ENCODE assay signal across 8 cellular contexts in genomic region chr9:136787690-136788400, GRCh38. TPM values are rescaled to one million over a fixed set of nuclear protein-coding genes. Genes with fewer than 3 reads are reported as not detected.
DNase-seq lines count a peak whose midpoint lies in the region; FAIRE-seq and TF ChIP-seq lines count a peak whose summit lies in the region.

No MANE protein-coding gene starts in this region.

- H3K27ac ChIP-seq in mesendoderm (ENCODE audit: low read depth, low read length): no peak overlapping the region

- H2BK15ac ChIP-seq in mesendoderm (replicated peaks; ENCODE audit: low read depth): no peak overlapping the region

- no peak overlapping the region for H3K23ac ChIP-seq in mesendoderm (ENCODE audit: low read length)

- no CpG with 5 or more reads among the region's 21 CpGs for WGBS in mesendoderm (ENCODE audit: extremely low coverage, insufficient coverage, low lambda C conversion rate)

- no peak overlapping the region for H2AK5ac ChIP-seq in mesendoderm (ENCODE audit: low read length)

- no peak overlapping the region for H4K5ac ChIP-seq in mesendoderm (ENCODE audit: low read length)

- H3K4me2 ChIP-seq in mesendoderm (ENCODE audit: low read length): no peak overlapping the region

- no peak overlapping the region for H3K4ac ChIP-seq in mesendoderm (ENCODE audit: low read depth, low read length)

- H2BK5ac ChIP-seq in mesendoderm (ENCODE audit: low read length): no peak overlapping the region

- no peaks in the 10 kb centered on the region for H3K36me3 ChIP-seq in mesendoderm (ENCODE audit: control insufficient read depth, insufficient read depth, low read length)

- H3K79me1 ChIP-seq in mesendoderm (ENCODE audit: low read length): peaks cover 2% of the 10 kb centered on the region

- TF ChIP-seq POLR2A in GM12892 (IDR thresholded peaks at IDR 0.05; ENCODE audit: low read depth, low read length): no peak

- no peak overlapping the region for H3K56ac ChIP-seq in mesendoderm (ENCODE audit: low read length)

- H3K4me3 ChIP-seq in mesendoderm (ENCODE audit: low read length): no peak overlapping the region

- peak; percentile 92 for FAIRE-seq in GM12892 (lab: Jason Lieb, UNC)

- no peak overlapping the region for H3K9ac ChIP-seq in mesendoderm (ENCODE audit: low read length)

- no peak overlapping the region for H4K8ac ChIP-seq in mesendoderm (ENCODE audit: low read depth, low read length)

- H3K79me2 ChIP-seq in mesendoderm (ENCODE audit: control insufficient read depth, insufficient read depth, low read length): no peaks in the 10 kb centered on the region

- no peaks in the 10 kb centered on the region for H3K27me3 ChIP-seq in mesendoderm (ENCODE audit: insufficient read depth, low read length, poor library complexity)

- DNase-seq in A172 (ENCODE audit: low spot score): peak; percentile 69
- DNase-seq in GM12892 (ENCODE audit: insufficient read length): no peak
- peak; percentile 66 for DNase-seq in NCI-H345 treated with DMSO at 0.1 percent for 48 hours (lab: John Stamatoyannopoulos, UW; ENCODE audit: unreplicated experiment)
- DNase-seq in activated CD4-positive, alpha-beta T cell treated with anti-CD3 and anti-CD28 coated beads for 48 hours: peak; percentile 80
- DNase-seq in dedifferentiated amniotic fluid mesenchymal stem cell (ENCODE audit: extremely low spot score): peak; percentile 40
- peak; percentile 81 for DNase-seq in mesendoderm
- peak; percentile 35 to 51 for DNase-seq in stimulated activated CD8-positive, alpha-beta memory T cell treated with anti-CD3 and anti-CD28 coated beads, Interleukin-4, amount 100 ng/mL, for 4 hours (ENCODE audit: low read depth in 2 of 2, low spot score in 1 of 2)
- no peak for DNase-seq in NCI-H1048 (lab: John Stamatoyannopoulos, UW)

- H3K4me1 ChIP-seq in mesendoderm (ENCODE audit: control insufficient read depth, low read depth, low read length): no peaks in the 10 kb centered on the region

- no peak overlapping the region for H3K18ac ChIP-seq in mesendoderm (ENCODE audit: low read length)

- no peak overlapping the region for H2BK120ac ChIP-seq in mesendoderm (ENCODE audit: low read depth, low read length)

RNA-seq across cellular contexts. Expression of gene TMEM141, which starts 3.3 kb away (rescaled TPM):
- 74.4 and 101 TPM in 2 replicates for total RNA-seq in A172 (2014; rRNA removed; shearing (Covaris generic))
- polyA plus RNA-seq in GM12892 (2012; ENCODE audit: missing spikeins): 34.6 TPM
- polyA plus RNA-seq in mesendoderm (2013, experiment 1 of 2): 29.9 TPM
- polyA plus RNA-seq in mesendoderm (2013, experiment 2 of 2): 29.3 TPM

RNA-seq across cellular contexts. Expression of gene CCDC183, which starts 8.3 kb away (rescaled TPM):
- 0.45 and 0.55 TPM in 2 replicates for total RNA-seq in A172 (2014; rRNA removed; shearing (Covaris generic))
- not detected for polyA plus RNA-seq in GM12892 (2012; ENCODE audit: missing spikeins)
- 0.17 TPM for polyA plus RNA-seq in mesendoderm (2013, experiment 1 of 2)
- polyA plus RNA-seq in mesendoderm (2013, experiment 2 of 2): 0.25 TPM

RNA-seq across cellular contexts. Expression of gene RABL6, which starts 19.9 kb away (rescaled TPM):
- total RNA-seq in A172 (2014; rRNA removed; shearing (Covaris generic)): 138 and 144 TPM in 2 replicates
- 32.5 TPM for polyA plus RNA-seq in GM12892 (2012; ENCODE audit: missing spikeins)
- polyA plus RNA-seq in mesendoderm (2013, experiment 1 of 2): 81.0 TPM
- 80.3 TPM for polyA plus RNA-seq in mesendoderm (2013, experiment 2 of 2)

RNA-seq across cellular contexts. Expression of gene LCN15, which starts 23.5 kb away (rescaled TPM):
- not detected in 2 replicates for total RNA-seq in A172 (2014; rRNA removed; shearing (Covaris generic))
- polyA plus RNA-seq in GM12892 (2012; ENCODE audit: missing spikeins): not detected
- polyA plus RNA-seq in mesendoderm (2013, experiment 1 of 2): 0.06 TPM
- 0.10 TPM for polyA plus RNA-seq in mesendoderm (2013, experiment 2 of 2)

RNA-seq across cellular contexts. Expression of gene LCN8, which starts 29.8 kb away (rescaled TPM):
- total RNA-seq in A172 (2014; rRNA removed; shearing (Covaris generic)): not detected in 2 replicates
- polyA plus RNA-seq in GM12892 (2012; ENCODE audit: missing spikeins): not detected
- not detected for polyA plus RNA-seq in mesendoderm (2013, experiment 1 of 2)
- not detected for polyA plus RNA-seq in mesendoderm (2013, experiment 2 of 2)

Comparison
In these comparisons a context has a peak if more than half of its experiments do, and no peak if none do; other contexts are left out.
1. DNase-seq: peak in A172 (single experiment), NCI-H345 treated with DMSO at 0.1 percent for 48 hours (single experiment), activated CD4-positive, alpha-beta T cell treated with anti-CD3 and anti-CD28 coated beads for 48 hours (single experiment), dedifferentiated amniotic fluid mesenchymal stem cell (single experiment), mesendoderm (single experiment) and stimulated activated CD8-positive, alpha-beta memory T cell treated with anti-CD3 and anti-CD28 coated beads, Interleukin-4, amount 100 ng/mL, for 4 hours (2 of 2); none in GM12892 (single experiment) and NCI-H1048 (single experiment).